8 cellular contexts compared by ENCODE assay signal in the genomic region with DNA sequence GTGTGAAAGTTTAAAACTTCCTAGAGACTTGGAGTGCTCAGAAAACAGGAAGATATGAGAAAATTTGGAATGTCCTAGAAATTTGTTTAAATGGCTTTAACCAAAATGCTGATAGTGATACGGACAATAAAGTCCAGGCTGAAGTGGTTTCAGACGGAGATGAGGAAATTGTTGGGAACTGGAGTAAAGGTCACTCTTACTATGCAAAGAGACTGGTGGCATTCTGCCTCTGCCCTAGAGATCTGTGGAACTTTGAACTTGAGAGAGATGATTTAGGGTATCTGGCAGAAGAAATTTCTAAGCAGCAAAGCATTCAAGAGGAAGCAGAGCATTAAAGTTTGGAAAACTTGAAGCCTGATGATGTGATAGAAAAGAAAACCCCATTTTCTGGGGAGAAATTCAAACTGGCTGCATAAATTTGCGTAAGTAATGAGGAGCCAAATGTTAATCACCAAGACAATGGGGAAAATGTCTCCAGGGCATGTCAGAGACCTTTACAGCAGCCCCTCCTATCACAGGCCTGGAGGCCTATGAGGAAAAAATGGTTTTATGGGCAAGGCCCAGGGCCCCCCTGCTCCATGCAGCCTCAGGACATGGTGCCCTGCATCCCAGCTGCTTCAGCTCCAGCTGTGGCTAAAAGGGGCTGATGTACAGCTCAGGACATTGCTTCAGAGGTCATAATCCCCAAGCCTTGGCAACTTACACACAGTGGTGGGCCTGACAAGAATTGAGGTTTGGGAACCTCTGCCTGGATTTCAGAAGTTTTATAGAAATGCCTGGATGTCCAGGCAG.
A peak's percentile ranks its signal among the peaks of the same experiment; 100 is the strongest.
DNase-seq lines count a peak whose midpoint lies in the region; ATAC-seq, FAIRE-seq and TF ChIP-seq lines count a peak whose summit lies in the region.
"Not testable (repeated sequence)": the region's sequence is repeated elsewhere in the genome, so short reads cannot be mapped to it uniquely, and the experiment has no call there.

No MANE protein-coding gene starts in this region.

- H3K36me3 Mint-ChIP-seq in Caco-2 (ENCODE audit: insufficient read depth, unreplicated experiment); activated naive CD8-positive, alpha-beta T cell: not testable (repeated sequence)

- peak overlapping the region; percentile 30 for H3K27ac Mint-ChIP-seq in Caco-2 (ENCODE audit: unreplicated experiment)
- peak overlapping the region; percentile 37 for H3K27ac Mint-ChIP-seq in activated naive CD8-positive, alpha-beta T cell

- not testable (repeated sequence) for BruUV-seq in Caco-2 (replicated peaks; lab: Mats Ljungman, UMichigan); HepG2 (replicated peaks; lab: Mats Ljungman, UMichigan)

- H3K36me3 ChIP-seq in Caco-2 (ENCODE audit: control insufficient read depth, insufficient read depth, low read length); right atrium auricular region; HepG2 (replicated peaks in 1 of 2; ENCODE audit: control insufficient read depth in 1 of 2, insufficient read depth in 2 of 2, low read length in 2 of 2); mucosa of descending colon (ENCODE audit: low read depth); small intestine (ENCODE audit: control insufficient read depth in 2 of 2, insufficient read depth in 2 of 2, low read length in 2 of 2); transverse colon: not testable (repeated sequence)

- not testable (repeated sequence) for H3K4me3 Mint-ChIP-seq in Caco-2 (ENCODE audit: unreplicated experiment); activated naive CD8-positive, alpha-beta T cell

- ATAC-seq in Right ventricle myocardium inferior (peak; percentile 47), HepG2 (peak; percentile 74), mucosa of descending colon (peak; percentile 43)

- not testable (repeated sequence) for FAIRE-seq in HepG2 (lab: Jason Lieb, UNC)
- FAIRE-seq in small intestine (lab: Jason Lieb, UNC), result peak; percentile 74

- in situ Hi-C loops in HepG2 (cut with HindIII; ENCODE audit: extremely low pct_ligation_motif_present, low pct_unique_long_range_greater_than_20kb); transverse colon (cut with MboI; ENCODE audit: low pct_ligation_motif_present in 1 of 4, low pct_unique_long_range_greater_than_20kb in 1 of 4, low sequenced_read_pairs in 3 of 4): not testable (repeated sequence)

- CTCF ChIA-PET in Caco-2 (lab: Charles Lee); HepG2 (lab: Yijun Ruan, JAX; ENCODE audit: low intra/inter-chr PET ratio, low total read pairs): not testable (repeated sequence)

- H3K9me3 ChIP-seq in Caco-2; right atrium auricular region; HepG2 (ENCODE audit: low read length); mucosa of descending colon; small intestine (ENCODE audit: control insufficient read depth, low read depth); transverse colon: not testable (repeated sequence)

- not testable (repeated sequence) for H3K79me2 ChIP-seq in HepG2 (ENCODE audit: insufficient read depth, low read length)

- not testable (repeated sequence) for TF ChIP-seq RAD21 in HepG2 (CRISPR knock-in tag; IDR thresholded peaks at IDR 0.05)

- H3K4me2 ChIP-seq in HepG2 (ENCODE audit: low read depth, low read length), result peak overlapping the region; percentile 25

- peaks cover 17% of the 10 kb centered on the region for H3K9me3 Mint-ChIP-seq in Caco-2 (ENCODE audit: unreplicated experiment)
- not testable (repeated sequence) for H3K9me3 Mint-ChIP-seq in activated naive CD8-positive, alpha-beta T cell (ENCODE audit: low read depth)

- H2AFZ ChIP-seq in HepG2 (ENCODE audit: low read length), result not testable (repeated sequence)

- H3K27me3 Mint-ChIP-seq in Caco-2 (ENCODE audit: insufficient read depth, unreplicated experiment); activated naive CD8-positive, alpha-beta T cell: not testable (repeated sequence)

- H3K27me3 ChIP-seq in Caco-2 (replicated peaks; ENCODE audit: control insufficient read depth, insufficient read depth, low read length); right atrium auricular region; HepG2 (ENCODE audit: control insufficient read depth in 1 of 2, insufficient read depth in 2 of 2, low read length in 2 of 2); small intestine (ENCODE audit: control insufficient read depth in 2 of 2, insufficient read depth in 2 of 2, low read length in 2 of 2); transverse colon: not testable (repeated sequence)

- TF ChIP-seq POLR2A in HepG2 (IDR thresholded peaks at IDR 0.05; ENCODE audit: insufficient read depth in 1 of 2, low read depth in 2 of 2, low read length in 2 of 2); transverse colon (IDR thresholded peaks at IDR 0.05): not testable (repeated sequence)

- POLR2A ChIA-PET in Caco-2 (lab: Charles Lee); HepG2 (lab: Yijun Ruan, JAX): not testable (repeated sequence)

- not testable (repeated sequence) for TF ChIP-seq CTCF in Caco-2 (IDR thresholded peaks at IDR 0.05; ENCODE audit: insufficient read depth in 1 of 2, low read depth in 1 of 2, low read length in 1 of 2, severe bottlenecking in 1 of 2, unreplicated experiment in 1 of 2); right atrium auricular region (IDR thresholded peaks at IDR 0.05); HepG2 (CRISPR knock-in tag; IDR thresholded peaks at IDR 0.05); mucosa of descending colon (IDR thresholded peaks at IDR 0.05); transverse colon (IDR thresholded peaks at IDR 0.05)

- TF ChIP-seq EP300 in HepG2 (IDR thresholded peaks at IDR 0.05; ENCODE audit: low read depth in 2 of 2, low read length in 2 of 2), result peak in 1 of 2 experiments; percentile 14; a peak in 1 of 4 replicates
- TF ChIP-seq EP300 in HepG2 (CRISPR knock-in tag; IDR thresholded peaks at IDR 0.05; ENCODE audit: borderline replicate concordance); transverse colon (IDR thresholded peaks at IDR 0.05; ENCODE audit: low read depth): not testable (repeated sequence)

- peaks cover 21% of the 10 kb centered on the region for H3K4me1 Mint-ChIP-seq in Caco-2 (ENCODE audit: low read depth, unreplicated experiment)
- H3K4me1 Mint-ChIP-seq in activated naive CD8-positive, alpha-beta T cell (ENCODE audit: low read depth), result peaks cover 38% of the 10 kb centered on the region

- not testable (repeated sequence) for H3K9ac ChIP-seq in HepG2 (ENCODE audit: insufficient read depth, low read depth, low read length)

- not testable (repeated sequence) for DNase-seq in Caco-2; Right ventricle myocardium inferior (ENCODE audit: missing footprints); right atrium auricular region (ENCODE audit: low spot score); transverse colon
- peak; percentile 65 for DNase-seq in HepG2 (ENCODE audit: low spot score)
- peak in 1 of 3 donors; percentile 43 for DNase-seq in mucosa of descending colon
- peak; percentile 75 for DNase-seq in small intestine

- intact Hi-C loops in Caco-2 (cut with micrococcal nuclease; ENCODE audit: unreplicated experiment); Right ventricle myocardium inferior (cut with DNase I); mucosa of descending colon (cut with DNase I, micrococcal nuclease); transverse colon (cut with DNase I; ENCODE audit: low total_unique reads): not testable (repeated sequence)
- intact Hi-C loops in HepG2 (cut with micrococcal nuclease; ENCODE audit: unreplicated experiment), result loop anchor here (2.0 to 5.0 kb wide), 2 partner anchors 13 to 223 kb away; no protein-coding TSS in a partner anchor

- H3K4me1 ChIP-seq in Caco-2, result not testable (repeated sequence)
- peaks cover 0 to 30% of the 10 kb centered on the region in 2 donors for H3K4me1 ChIP-seq in right atrium auricular region
- H3K4me1 ChIP-seq in HepG2 (ENCODE audit: insufficient read depth, low read length), result peaks cover 57% of the 10 kb centered on the region
- H3K4me1 ChIP-seq in mucosa of descending colon (ENCODE audit: low read depth), result peaks cover 10% of the 10 kb centered on the region
- H3K4me1 ChIP-seq in small intestine (ENCODE audit: control insufficient read depth in 2 of 2, insufficient read depth in 1 of 2, low read depth in 1 of 2, low read length in 1 of 2), result peaks cover 2 to 14% of the 10 kb centered on the region in 2 donors
- H3K4me1 ChIP-seq in transverse colon, result peaks cover 0 to 48% (median 12%) of the 10 kb centered on the region in 4 donors

- WGBS in HepG2 (ENCODE audit: low lambda C conversion rate), result 34% methylated on average over 3 of the region's 3 CpGs
- WGBS in small intestine, 3 donors, result 46 to 51% (median 48%) methylated on average over 3 of the region's 3 CpGs
- 40 to 43% methylated on average over 3 of the region's 3 CpGs for WGBS in transverse colon (ENCODE audit: low coverage in 1 of 2), 2 donors

- H3K27ac ChIP-seq in right atrium auricular region (peak overlapping the region; percentile 18 to 72), transverse colon (peak overlapping the region; percentile 46 to 63 (median 51))
- H3K27ac ChIP-seq in HepG2 (ENCODE audit: extremely low read length, insufficient read depth, low read length); small intestine (ENCODE audit: low read depth in 1 of 2, low read length in 1 of 2): not testable (repeated sequence)

- not testable (repeated sequence) for H4K20me1 ChIP-seq in HepG2 (ENCODE audit: insufficient read depth, low read length)

- H3K4me3 ChIP-seq in Caco-2 (ENCODE audit: low read depth, low read length); right atrium auricular region; HepG2 (replicated peaks in 1 of 3; ENCODE audit: insufficient read depth in 1 of 3, low read depth in 2 of 3, low read length in 3 of 3); mucosa of descending colon; small intestine (ENCODE audit: low read depth in 1 of 2, low read length in 2 of 2); transverse colon: not testable (repeated sequence)

TF ChIP-seq in HepG2, 621 proteins besides CTCF, POLR2A, EP300 and RAD21 (continues in another document):
- peak; percentile 99 for TF ChIP-seq RXRB (CRISPR knock-in tag; IDR thresholded peaks at IDR 0.05; ENCODE audit: borderline replicate concordance)
- TF ChIP-seq HMG20A (CRISPR knock-in tag; IDR thresholded peaks at IDR 0.05; ENCODE audit: borderline replicate concordance), result peak; percentile 62; the same call in 1 of the 2 replicates
